In genomic region chr15:65074946-65075345, GRCh38 we compare ENCODE assay signal across 6 cellular contexts. TPM values are rescaled to one million over a fixed set of nuclear protein-coding genes. Genes with fewer than 3 reads are reported as not detected.
"Had no signal": no experiment of that assay in that cellular context is flagged by ENCODE, and none has a peak within 500 bp of the region (broad histone marks: within the 10 kb centered on the region; RNA-seq: fewer than 3 reads in every experiment).

No MANE protein-coding gene starts in this region.

RNA-seq across cellular contexts. Expression of gene KBTBD13, which starts 1.6 kb away (rescaled TPM):
- total RNA-seq: HepG2, HT-29, HT1080, IMR-90 had no signal
- polyA plus RNA-seq: HepG2, IgD-negative memory B cell, IMR-90 had no signal

RNA-seq across cellular contexts. Expression of gene RASL12, which starts 7.2 kb away (rescaled TPM):
- total RNA-seq: HT-29, HT1080, K562 had no signal
- polyA plus RNA-seq: IgD-negative memory B cell, K562 had no signal

RNA-seq across cellular contexts. Expression of gene SLC51B, which starts 29.8 kb away (rescaled TPM):
- total RNA-seq: HT1080, IMR-90, K562 had no signal
- polyA plus RNA-seq: IgD-negative memory B cell, IMR-90, K562 had no signal
